ENCODE assay signal across 9 cellular contexts in genomic region chr4:156475322-156475721, GRCh38.
A peak's percentile ranks its signal among the peaks of the same experiment; 100 is the strongest.
DNase-seq lines count a peak whose midpoint lies in the region; ATAC-seq and TF ChIP-seq lines count a peak whose summit lies in the region.
"Had no signal": no experiment of that assay in that cellular context is flagged by ENCODE, and none has a peak within 500 bp of the region (broad histone marks: within the 10 kb centered on the region; RNA-seq: fewer than 3 reads in every experiment).

No MANE protein-coding gene starts in this region.

- no peaks in the 10 kb centered on the region for H3K36me3 ChIP-seq in GM06990 (ENCODE audit: control insufficient read depth, insufficient read depth, low read length)

- peaks cover 0 to 5% (median 0%) of the 10 kb centered on the region in 5 donors for H3K27me3 Mint-ChIP-seq in naive thymus-derived CD8-positive, alpha-beta T cell

- H3K27ac Mint-ChIP-seq in naive thymus-derived CD8-positive, alpha-beta T cell, result no peak overlapping the region

- H3K27me3 ChIP-seq in GM06990 (replicated peaks; ENCODE audit: control insufficient read depth, insufficient read depth, low read length), result no peaks in the 10 kb centered on the region

- TF ChIP-seq CTCF in GM06990 (IDR thresholded peaks at IDR 0.05; ENCODE audit: insufficient read depth, low read length, poor library complexity, severe bottlenecking), result peak; percentile 17

- ATAC-seq in left lobe of liver, result peak; percentile 76
- ATAC-seq in HG02884 (IDR thresholded peaks at IDR 0.05; ENCODE audit: unreplicated experiment), result no peak
- ATAC-seq in naive thymus-derived CD8-positive, alpha-beta T cell, result no peak
- no peak for ATAC-seq in HG02840 (IDR thresholded peaks at IDR 0.05; ENCODE audit: low FRiP score, unreplicated experiment)
- ATAC-seq: K562 had no signal

- no peaks in the 10 kb centered on the region for H3K4me1 Mint-ChIP-seq in naive thymus-derived CD8-positive, alpha-beta T cell

- no peaks in the 10 kb centered on the region for H3K36me3 Mint-ChIP-seq in naive thymus-derived CD8-positive, alpha-beta T cell

- no peak overlapping the region for H3K4me3 Mint-ChIP-seq in naive thymus-derived CD8-positive, alpha-beta T cell

- DNase-seq in GM06990 (ENCODE audit: extremely low read depth, insufficient read length) (no peak), NCI-H2029 (lab: John Stamatoyannopoulos, UW) (peak; percentile 33), brain pericyte (ENCODE audit: low read depth, low spot score) (peak; percentile 8), left lobe of liver (ENCODE audit: low spot score) (no peak), iPS-NIHi7 (ENCODE audit: extremely low spot score) (no peak)
- DNase-seq in naive thymus-derived CD8-positive, alpha-beta T cell, result no peak

- H3K4me3 ChIP-seq in GM06990 (replicated peaks; ENCODE audit: low read depth, low read length), result no peak overlapping the region
- H3K4me3 ChIP-seq: K562 had no signal

- POLR2A ChIA-PET in naive thymus-derived CD8-positive, alpha-beta T cell (lab: Charles Lee), result no interaction called here

- peaks cover 0 to 8% (median 0%) of the 10 kb centered on the region in 9 donors for H3K9me3 Mint-ChIP-seq in naive thymus-derived CD8-positive, alpha-beta T cell

Comparison
In these comparisons a context has a peak if more than half of its experiments do, and no peak if none do; other contexts are left out.
1. DNase-seq: peak in NCI-H2029 (single experiment) and brain pericyte (single experiment); none in GM06990 (single experiment), left lobe of liver (single experiment), naive thymus-derived CD8-positive, alpha-beta T cell (0 of 10) and iPS-NIHi7 (single experiment).